ENCODE assay signal across 14 cellular contexts in genomic region chr10:70890917-70891431, GRCh38. TPM values are rescaled to one million over a fixed set of nuclear protein-coding genes. Genes with fewer than 3 reads are reported as not detected.
A peak's percentile ranks its signal among the peaks of the same experiment; 100 is the strongest.
DNase-seq lines count a peak whose midpoint lies in the region; ATAC-seq and TF ChIP-seq lines count a peak whose summit lies in the region.
"Had no signal": no experiment of that assay in that cellular context is flagged by ENCODE, and none has a peak within 500 bp of the region (broad histone marks: within the 10 kb centered on the region; RNA-seq: fewer than 3 reads in every experiment).

No MANE protein-coding gene starts in this region.

- H3K36me3 ChIP-seq in GM23248 (ENCODE audit: low read depth) = no peaks in the 10 kb centered on the region
- H3K36me3 ChIP-seq in right atrium auricular region = no peaks in the 10 kb centered on the region
- H3K36me3 ChIP-seq: BLaER1, prostate gland had no signal

- CTCF ChIA-PET in activated CD4-positive, alpha-beta T cell treated with anti-CD3 and anti-CD28 coated beads for 36 hours (lab: Charles Lee) = interaction anchor here (2.7 kb wide), 1 partner anchor 11 kb away, joined by 12 read pairs; no protein-coding TSS in a partner anchor

- H3K9ac ChIP-seq in GM23248 = no peak overlapping the region
- H3K9ac ChIP-seq: BLaER1 had no signal

- no peaks in the 10 kb centered on the region for H3K9me2 ChIP-seq in GM23248 (ENCODE audit: insufficient read depth)

- WGBS in GM23248 (ENCODE audit: low coverage in 1 of 2, low lambda C conversion rate in 2 of 2, missing lambda C conversion rate in 2 of 2), 2 experiments = 18 to 21% methylated on average over 7 of the region's 7 CpGs

- no peak for TF ChIP-seq CTCF in right atrium auricular region (IDR thresholded peaks at IDR 0.05)
- no peak for TF ChIP-seq CTCF in progenitor cell of endocrine pancreas (IDR thresholded peaks at IDR 0.05; ENCODE audit: unreplicated experiment)

- no peaks in the 10 kb centered on the region for H3K9me3 Mint-ChIP-seq in progenitor cell of endocrine pancreas (ENCODE audit: low read depth)
- H3K9me3 Mint-ChIP-seq in activated CD4-positive, alpha-beta T cell treated with anti-CD3 and anti-CD28 coated beads for 36 hours (ENCODE audit: low read depth) = no peaks in the 10 kb centered on the region
- H3K9me3 Mint-ChIP-seq: activated T-cell treated with anti-CD3 and anti-CD28 coated beads, Interleukin-2, amount 50 U/mL, for 72 hours had no signal

- no peak overlapping the region for H2AFZ ChIP-seq in GM23248

- intact Hi-C loops in activated CD4-positive, alpha-beta T cell treated with anti-CD3 and anti-CD28 coated beads for 36 hours (cut with DNase I, micrococcal nuclease) = no loop called here

- no peaks in the 10 kb centered on the region for H3K27me3 Mint-ChIP-seq in progenitor cell of endocrine pancreas
- no peaks in the 10 kb centered on the region for H3K27me3 Mint-ChIP-seq in activated CD4-positive, alpha-beta T cell treated with anti-CD3 and anti-CD28 coated beads for 36 hours

- no peaks in the 10 kb centered on the region for H3K36me3 Mint-ChIP-seq in progenitor cell of endocrine pancreas (ENCODE audit: insufficient read depth)
- no peaks in the 10 kb centered on the region for H3K36me3 Mint-ChIP-seq in activated CD4-positive, alpha-beta T cell treated with anti-CD3 and anti-CD28 coated beads for 36 hours (ENCODE audit: low read depth)

- POLR2A ChIA-PET in activated CD4-positive, alpha-beta T cell treated with anti-CD3 and anti-CD28 coated beads for 36 hours (lab: Charles Lee) = no interaction called here

- in situ Hi-C loops in GM23248 (cut with MboI) = no loop called here

- H3K4me1 Mint-ChIP-seq in progenitor cell of endocrine pancreas (ENCODE audit: low read depth) = peaks cover 24% of the 10 kb centered on the region
- peaks cover 30% of the 10 kb centered on the region for H3K4me1 Mint-ChIP-seq in activated CD4-positive, alpha-beta T cell treated with anti-CD3 and anti-CD28 coated beads for 36 hours

- H3K9me3 ChIP-seq in GM23248 (ENCODE audit: low read depth) (no peaks in the 10 kb centered on the region), right atrium auricular region (no peaks in the 10 kb centered on the region)
- H3K9me3 ChIP-seq: BLaER1, prostate gland had no signal

- H3K27ac Mint-ChIP-seq in progenitor cell of endocrine pancreas = no peak overlapping the region
- H3K27ac Mint-ChIP-seq in activated CD4-positive, alpha-beta T cell treated with anti-CD3 and anti-CD28 coated beads for 36 hours = no peak overlapping the region
- H3K27ac Mint-ChIP-seq: activated T-cell treated with anti-CD3 and anti-CD28 coated beads, Interleukin-2, amount 50 U/mL, for 72 hours had no signal

- no peaks in the 10 kb centered on the region for H4K20me1 ChIP-seq in GM23248 (ENCODE audit: insufficient read depth)
- H4K20me1 ChIP-seq: BLaER1 had no signal

- ATAC-seq in HG03025 (IDR thresholded peaks at IDR 0.05; ENCODE audit: low FRiP score, unreplicated experiment) (no peak), HG02798 (IDR thresholded peaks at IDR 0.05; ENCODE audit: poor library complexity, unreplicated experiment) (no peak)
- ATAC-seq in activated CD4-positive, alpha-beta T cell treated with anti-CD3 and anti-CD28 coated beads for 36 hours = no peak
- ATAC-seq: activated T-cell treated with anti-CD3 and anti-CD28 coated beads, Interleukin-2, amount 50 U/mL, for 72 hours had no signal

- H3K79me2 ChIP-seq in GM23248 (ENCODE audit: insufficient read depth) = no peaks in the 10 kb centered on the region

- 0 out of 2 replicates have a peak, but pooled peaks cover 3% of the 10 kb centered on the region for H3F3A ChIP-seq in GM23248 (ENCODE audit: insufficient read depth)

- H3K4me3 Mint-ChIP-seq in progenitor cell of endocrine pancreas (ENCODE audit: low read depth) = no peak overlapping the region
- no peak overlapping the region for H3K4me3 Mint-ChIP-seq in activated CD4-positive, alpha-beta T cell treated with anti-CD3 and anti-CD28 coated beads for 36 hours
- H3K4me3 Mint-ChIP-seq: activated T-cell treated with anti-CD3 and anti-CD28 coated beads, Interleukin-2, amount 50 U/mL, for 72 hours had no signal

- H3K4me1 ChIP-seq in GM23248 (ENCODE audit: insufficient read depth) = peaks cover 15% of the 10 kb centered on the region
- peaks cover 0 to 22% of the 10 kb centered on the region in 2 donors for H3K4me1 ChIP-seq in right atrium auricular region
- H3K4me1 ChIP-seq: prostate gland had no signal

- 0 out of 2 replicates have a peak, but pooled peaks cover 2% of the 10 kb centered on the region for H3K27me3 ChIP-seq in GM23248 (replicated peaks; ENCODE audit: insufficient read depth)
- H3K27me3 ChIP-seq in right atrium auricular region = no peaks in the 10 kb centered on the region
- H3K27me3 ChIP-seq: BLaER1 had no signal

- DNase-seq in GM23248 (peak; percentile 37), anterior cingulate cortex (lab: John Stamatoyannopoulos, UW) (peak in 42 of 58 donors; percentile 10 to 80 (median 40)), right atrium auricular region (ENCODE audit: low spot score) (no peak), pons (ENCODE audit: low spot score) (peak; percentile 77), progenitor cell of endocrine pancreas (ENCODE audit: low spot score, unreplicated experiment) (no peak)
- DNase-seq in activated CD4-positive, alpha-beta T cell treated with anti-CD3 and anti-CD28 coated beads for 36 hours = no peak
- DNase-seq: activated T-cell treated with anti-CD3 and anti-CD28 coated beads, Interleukin-2, amount 50 U/mL, for 72 hours; Karpas-422; NCI-H2171 treated with DMSO at 0.1 percent for 48 hours had no signal

- H3K4me2 ChIP-seq in GM23248 (ENCODE audit: unreplicated experiment) = no peak overlapping the region
- H3K4me2 ChIP-seq: BLaER1 had no signal

- H3K4me3 ChIP-seq in GM23248 (no peak overlapping the region), right atrium auricular region (no peak overlapping the region)
- H3K4me3 ChIP-seq: BLaER1, prostate gland had no signal

- H3K27ac ChIP-seq in GM23248 (no peak overlapping the region), right atrium auricular region (peak overlapping the region; percentile 34 to 36)
- H3K27ac ChIP-seq: BLaER1, epithelial cell of prostate, prostate gland had no signal

RNA-seq across cellular contexts. Expression of gene PCBD1, which starts 2.6 kb away (rescaled TPM):
- 26.2 and 28.5 TPM in 2 replicates for total RNA-seq in GM23248 (2014; rRNA removed; shearing (Covaris generic))
- 36.8 and 38.4 TPM in 2 replicates for polyA plus RNA-seq in GM23248 (2016; fragmentation: Nextera tagmentation; extraction: Ambion mirVana)
- total RNA-seq in right atrium auricular region (10 to 100 TPM; 79.4 to 98.6 TPM), progenitor cell of endocrine pancreas (147 and 162 TPM in 2 replicates)
- 10 to 100 TPM; 40.1 to 47.6 TPM for total RNA-seq in activated CD4-positive, alpha-beta T cell treated with anti-CD3 and anti-CD28 coated beads for 36 hours

Comparison
In these comparisons a context has a peak if more than half of its experiments do, and no peak if none do; other contexts are left out.
1. DNase-seq: peak in GM23248 (single experiment), anterior cingulate cortex (42 of 58) and pons (single experiment); none in right atrium auricular region (single experiment), progenitor cell of endocrine pancreas (single experiment) and activated CD4-positive, alpha-beta T cell treated with anti-CD3 and anti-CD28 coated beads for 36 hours (single experiment).